ENCODE assay signal across 1 cellular context in the genomic region with DNA sequence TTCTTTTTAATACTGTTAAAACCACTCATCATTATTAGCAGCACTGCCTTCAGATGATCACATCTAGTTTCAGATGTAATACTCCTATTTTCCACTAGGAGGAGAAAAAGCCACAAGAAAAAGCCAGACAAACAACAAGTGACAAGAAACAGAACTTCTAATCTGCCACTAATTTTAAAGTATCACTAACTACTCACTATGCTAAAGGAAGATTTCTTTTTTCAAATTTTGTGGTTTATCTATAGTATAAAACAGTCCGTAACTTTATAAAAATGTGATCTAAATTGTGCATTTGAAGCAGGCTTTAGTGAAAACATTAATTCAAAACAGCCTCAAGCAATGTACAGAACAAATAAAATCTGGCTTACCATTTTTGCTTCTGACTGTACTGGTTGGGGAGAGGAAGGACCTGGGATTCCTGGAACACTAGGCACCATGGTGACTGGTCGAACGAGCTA.
TF ChIP-seq lines count a peak whose summit lies in the region.

No MANE protein-coding gene starts in this region.

TF ChIP-seq in K562, 482 proteins besides CTCF, POLR2A, EP300 and RAD21 (continued from another document):
- TF ChIP-seq SIN3A (IDR thresholded peaks at IDR 0.05; ENCODE audit: borderline replicate concordance in 2 of 2, control insufficient read depth in 1 of 2, low read depth in 2 of 2, low read length in 2 of 2): no peak
- no peak for TF ChIP-seq BRF1 (IDR thresholded peaks at IDR 0.05; ENCODE audit: borderline replicate concordance, extremely low read depth, insufficient read length)
- 0 out of 2 replicates have a peak, but pooled peaks have one; percentile 36 for TF ChIP-seq ILF3 (IDR thresholded peaks at IDR 0.05; ENCODE audit: borderline replicate concordance)
- TF ChIP-seq NFE2L1 (tag; IDR thresholded peaks at IDR 0.05; ENCODE audit: borderline replicate concordance, low read depth): no peak
- TF ChIP-seq ZNF3 (CRISPR knock-in tag; IDR thresholded peaks at IDR 0.05): no peak
- TF ChIP-seq, protein P1, sequence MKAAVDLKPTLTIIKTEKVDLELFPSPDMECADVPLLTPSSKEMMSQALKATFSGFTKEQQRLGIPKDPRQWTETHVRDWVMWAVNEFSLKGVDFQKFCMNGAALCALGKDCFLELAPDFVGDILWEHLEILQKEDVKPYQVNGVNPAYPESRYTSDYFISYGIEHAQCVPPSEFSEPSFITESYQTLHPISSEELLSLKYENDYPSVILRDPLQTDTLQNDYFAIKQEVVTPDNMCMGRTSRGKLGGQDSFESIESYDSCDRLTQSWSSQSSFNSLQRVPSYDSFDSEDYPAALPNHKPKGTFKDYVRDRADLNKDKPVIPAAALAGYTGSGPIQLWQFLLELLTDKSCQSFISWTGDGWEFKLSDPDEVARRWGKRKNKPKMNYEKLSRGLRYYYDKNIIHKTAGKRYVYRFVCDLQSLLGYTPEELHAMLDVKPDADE (conservative IDR thresholded peaks at IDR 0.05; ENCODE audit: control insufficient read depth, low read depth, low read length): no peak
- TF ChIP-seq, protein P2, sequence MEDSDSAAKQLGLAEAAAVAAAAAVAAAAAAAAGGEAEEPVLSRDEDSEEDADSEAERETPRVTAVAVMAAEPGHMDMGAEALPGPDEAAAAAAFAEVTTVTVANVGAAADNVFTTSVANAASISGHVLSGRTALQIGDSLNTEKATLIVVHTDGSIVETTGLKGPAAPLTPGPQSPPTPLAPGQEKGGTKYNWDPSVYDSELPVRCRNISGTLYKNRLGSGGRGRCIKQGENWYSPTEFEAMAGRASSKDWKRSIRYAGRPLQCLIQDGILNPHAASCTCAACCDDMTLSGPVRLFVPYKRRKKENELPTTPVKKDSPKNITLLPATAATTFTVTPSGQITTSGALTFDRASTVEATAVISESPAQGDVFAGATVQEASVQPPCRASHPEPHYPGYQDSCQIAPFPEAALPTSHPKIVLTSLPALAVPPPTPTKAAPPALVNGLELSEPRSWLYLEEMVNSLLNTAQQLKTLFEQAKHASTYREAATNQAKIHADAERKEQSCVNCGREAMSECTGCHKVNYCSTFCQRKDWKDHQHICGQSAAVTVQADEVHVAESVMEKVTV (CRISPR knock-in tag; IDR thresholded peaks at IDR 0.05): 0 out of 2 replicates have a peak, but pooled peaks have one; percentile 14
- TF ChIP-seq ZZZ3 (IDR thresholded peaks at IDR 0.05): no peak
- TF ChIP-seq, protein P3, sequence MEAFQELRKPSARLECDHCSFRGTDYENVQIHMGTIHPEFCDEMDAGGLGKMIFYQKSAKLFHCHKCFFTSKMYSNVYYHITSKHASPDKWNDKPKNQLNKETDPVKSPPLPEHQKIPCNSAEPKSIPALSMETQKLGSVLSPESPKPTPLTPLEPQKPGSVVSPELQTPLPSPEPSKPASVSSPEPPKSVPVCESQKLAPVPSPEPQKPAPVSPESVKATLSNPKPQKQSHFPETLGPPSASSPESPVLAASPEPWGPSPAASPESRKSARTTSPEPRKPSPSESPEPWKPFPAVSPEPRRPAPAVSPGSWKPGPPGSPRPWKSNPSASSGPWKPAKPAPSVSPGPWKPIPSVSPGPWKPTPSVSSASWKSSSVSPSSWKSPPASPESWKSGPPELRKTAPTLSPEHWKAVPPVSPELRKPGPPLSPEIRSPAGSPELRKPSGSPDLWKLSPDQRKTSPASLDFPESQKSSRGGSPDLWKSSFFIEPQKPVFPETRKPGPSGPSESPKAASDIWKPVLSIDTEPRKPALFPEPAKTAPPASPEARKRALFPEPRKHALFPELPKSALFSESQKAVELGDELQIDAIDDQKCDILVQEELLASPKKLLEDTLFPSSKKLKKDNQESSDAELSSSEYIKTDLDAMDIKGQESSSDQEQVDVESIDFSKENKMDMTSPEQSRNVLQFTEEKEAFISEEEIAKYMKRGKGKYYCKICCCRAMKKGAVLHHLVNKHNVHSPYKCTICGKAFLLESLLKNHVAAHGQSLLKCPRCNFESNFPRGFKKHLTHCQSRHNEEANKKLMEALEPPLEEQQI (IDR thresholded peaks at IDR 0.05): peak; percentile 51; the same call in 1 of the 2 replicates
- 0 out of 4 replicates have a peak, but pooled peaks of 1 of the 2 experiments have one; percentile 8 for TF ChIP-seq KDM1A (IDR thresholded peaks at IDR 0.05)
- TF ChIP-seq, protein P4, sequence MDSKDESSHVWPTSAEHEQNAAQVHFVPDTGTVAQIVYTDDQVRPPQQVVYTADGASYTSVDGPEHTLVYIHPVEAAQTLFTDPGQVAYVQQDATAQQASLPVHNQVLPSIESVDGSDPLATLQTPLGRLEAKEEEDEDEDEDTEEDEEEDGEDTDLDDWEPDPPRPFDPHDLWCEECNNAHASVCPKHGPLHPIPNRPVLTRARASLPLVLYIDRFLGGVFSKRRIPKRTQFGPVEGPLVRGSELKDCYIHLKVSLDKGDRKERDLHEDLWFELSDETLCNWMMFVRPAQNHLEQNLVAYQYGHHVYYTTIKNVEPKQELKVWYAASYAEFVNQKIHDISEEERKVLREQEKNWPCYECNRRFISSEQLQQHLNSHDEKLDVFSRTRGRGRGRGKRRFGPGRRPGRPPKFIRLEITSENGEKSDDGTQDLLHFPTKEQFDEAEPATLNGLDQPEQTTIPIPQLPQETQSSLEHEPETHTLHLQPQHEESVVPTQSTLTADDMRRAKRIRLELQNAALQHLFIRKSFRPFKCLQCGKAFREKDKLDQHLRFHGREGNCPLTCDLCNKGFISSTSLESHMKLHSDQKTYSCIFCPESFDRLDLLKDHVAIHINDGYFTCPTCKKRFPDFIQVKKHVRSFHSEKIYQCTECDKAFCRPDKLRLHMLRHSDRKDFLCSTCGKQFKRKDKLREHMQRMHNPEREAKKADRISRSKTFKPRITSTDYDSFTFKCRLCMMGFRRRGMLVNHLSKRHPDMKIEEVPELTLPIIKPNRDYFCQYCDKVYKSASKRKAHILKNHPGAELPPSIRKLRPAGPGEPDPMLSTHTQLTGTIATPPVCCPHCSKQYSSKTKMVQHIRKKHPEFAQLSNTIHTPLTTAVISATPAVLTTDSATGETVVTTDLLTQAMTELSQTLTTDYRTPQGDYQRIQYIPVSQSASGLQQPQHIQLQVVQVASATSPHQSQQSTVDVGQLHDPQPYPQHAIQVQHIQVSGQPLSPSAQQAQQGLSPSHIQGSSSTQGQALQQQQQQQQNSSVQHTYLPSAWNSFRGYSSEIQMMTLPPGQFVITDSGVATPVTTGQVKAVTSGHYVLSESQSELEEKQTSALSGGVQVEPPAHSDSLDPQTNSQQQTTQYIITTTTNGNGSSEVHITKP (IDR thresholded peaks at IDR 0.05; ENCODE audit: partially characterized antibody): no peak
- TF ChIP-seq, protein P5, sequence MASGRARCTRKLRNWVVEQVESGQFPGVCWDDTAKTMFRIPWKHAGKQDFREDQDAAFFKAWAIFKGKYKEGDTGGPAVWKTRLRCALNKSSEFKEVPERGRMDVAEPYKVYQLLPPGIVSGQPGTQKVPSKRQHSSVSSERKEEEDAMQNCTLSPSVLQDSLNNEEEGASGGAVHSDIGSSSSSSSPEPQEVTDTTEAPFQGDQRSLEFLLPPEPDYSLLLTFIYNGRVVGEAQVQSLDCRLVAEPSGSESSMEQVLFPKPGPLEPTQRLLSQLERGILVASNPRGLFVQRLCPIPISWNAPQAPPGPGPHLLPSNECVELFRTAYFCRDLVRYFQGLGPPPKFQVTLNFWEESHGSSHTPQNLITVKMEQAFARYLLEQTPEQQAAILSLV (tag; IDR thresholded peaks at IDR 0.05): no peak
- no peak for TF ChIP-seq TCFL5 (CRISPR knock-in tag; conservative IDR thresholded peaks at IDR 0.05)
- 0 out of 2 replicates have a peak, but pooled peaks have one; percentile 18 for TF ChIP-seq MYBL2 (IDR thresholded peaks at IDR 0.05; ENCODE audit: low read depth)
- TF ChIP-seq MYBL2 (CRISPR knock-in tag; IDR thresholded peaks at IDR 0.05; ENCODE audit: borderline replicate concordance): no peak
- TF ChIP-seq, protein P6, sequence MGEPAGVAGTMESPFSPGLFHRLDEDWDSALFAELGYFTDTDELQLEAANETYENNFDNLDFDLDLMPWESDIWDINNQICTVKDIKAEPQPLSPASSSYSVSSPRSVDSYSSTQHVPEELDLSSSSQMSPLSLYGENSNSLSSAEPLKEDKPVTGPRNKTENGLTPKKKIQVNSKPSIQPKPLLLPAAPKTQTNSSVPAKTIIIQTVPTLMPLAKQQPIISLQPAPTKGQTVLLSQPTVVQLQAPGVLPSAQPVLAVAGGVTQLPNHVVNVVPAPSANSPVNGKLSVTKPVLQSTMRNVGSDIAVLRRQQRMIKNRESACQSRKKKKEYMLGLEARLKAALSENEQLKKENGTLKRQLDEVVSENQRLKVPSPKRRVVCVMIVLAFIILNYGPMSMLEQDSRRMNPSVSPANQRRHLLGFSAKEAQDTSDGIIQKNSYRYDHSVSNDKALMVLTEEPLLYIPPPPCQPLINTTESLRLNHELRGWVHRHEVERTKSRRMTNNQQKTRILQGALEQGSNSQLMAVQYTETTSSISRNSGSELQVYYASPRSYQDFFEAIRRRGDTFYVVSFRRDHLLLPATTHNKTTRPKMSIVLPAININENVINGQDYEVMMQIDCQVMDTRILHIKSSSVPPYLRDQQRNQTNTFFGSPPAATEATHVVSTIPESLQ (CRISPR knock-in tag; IDR thresholded peaks at IDR 0.05): no peak
- TF ChIP-seq, protein P7, sequence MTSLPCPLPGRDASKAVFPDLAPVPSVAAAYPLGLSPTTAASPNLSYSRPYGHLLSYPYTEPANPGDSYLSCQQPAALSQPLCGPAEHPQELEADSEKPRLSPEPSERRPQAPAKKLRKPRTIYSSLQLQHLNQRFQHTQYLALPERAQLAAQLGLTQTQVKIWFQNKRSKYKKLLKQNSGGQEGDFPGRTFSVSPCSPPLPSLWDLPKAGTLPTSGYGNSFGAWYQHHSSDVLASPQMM (CRISPR knock-in tag; IDR thresholded peaks at IDR 0.05): no peak
